ENCODE assay signal across 8 cellular contexts in the genomic region with DNA sequence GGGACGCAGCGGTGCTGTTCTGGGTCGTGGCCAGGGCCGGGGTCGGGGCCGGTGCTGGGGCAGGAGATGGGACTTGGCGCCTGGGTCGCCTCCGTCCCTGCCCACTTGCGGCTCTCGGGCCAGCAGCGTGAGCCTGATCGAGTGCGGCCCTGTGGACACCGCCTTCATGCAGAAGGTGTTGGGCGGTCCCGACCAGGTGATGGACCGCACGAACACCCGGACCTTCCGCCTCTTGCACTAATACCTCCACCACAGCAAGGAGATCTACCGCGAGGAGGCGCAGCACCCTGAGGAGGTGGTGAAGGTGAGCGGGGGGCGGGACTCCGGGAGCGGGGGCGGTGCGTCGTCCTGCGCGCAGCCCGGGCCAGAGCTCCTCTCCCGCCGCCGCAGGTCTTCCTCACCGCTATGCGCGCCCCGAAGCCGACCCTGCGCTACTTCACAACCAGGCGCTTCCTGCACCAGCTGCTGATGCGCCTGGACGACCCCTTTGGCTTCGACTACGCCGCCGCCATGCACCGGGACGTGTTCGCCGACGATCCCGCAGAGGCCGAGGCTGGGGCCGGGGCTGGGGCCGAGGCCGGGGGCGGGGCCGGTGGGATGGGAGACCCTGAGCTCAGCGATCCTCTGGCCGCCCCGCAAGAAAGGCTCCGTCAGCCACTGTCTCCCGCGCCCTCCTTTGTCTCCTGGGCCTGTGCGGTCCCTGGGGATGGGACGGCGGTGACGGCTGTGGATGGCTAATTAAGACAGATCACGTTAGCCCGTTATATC. TPM values are rescaled to one million over a fixed set of nuclear protein-coding genes. Genes with fewer than 3 reads are reported as not detected.
DNase-seq lines count a peak whose midpoint lies in the region; ATAC-seq and TF ChIP-seq lines count a peak whose summit lies in the region.

No MANE protein-coding gene starts in this region.

- in situ Hi-C loops in GM13977 (cut with MboI; ENCODE audit: low pct_unique_long_range_greater_than_20kb, low sequenced_read_pairs, unreplicated experiment): no loop called here

- TF ChIP-seq CTCF in GM13977 (IDR thresholded peaks at IDR 0.05; ENCODE audit: extremely low read depth, insufficient read depth, missing control alignments) (peak; percentile 67), breast epithelium (IDR thresholded peaks at IDR 0.05) (peak; percentile 12 to 42 (median 33)), lower lobe of right lung (IDR thresholded peaks at IDR 0.05) (peak; percentile 38)

- peak; percentile 94 for DNase-seq in GM13977 (ENCODE audit: low spot score)
- DNase-seq in HPDE6-E6E7 (ENCODE audit: extremely low spot score): peak; percentile 84
- peak; percentile 68 for DNase-seq in T-helper 2 cell treated with Interferon-gamma antibody and Interleukin-4, amounts not matched to agents 5 μg/mL and 100 μg/mL, for 36 hours (ENCODE audit: low spot score)
- DNase-seq in breast epithelium (ENCODE audit: low spot score in 2 of 2): peak; percentile 75 to 83
- peak; percentile 89 for DNase-seq in lower lobe of right lung
- peak; percentile 87 for DNase-seq in stimulated activated CD8-positive, alpha-beta memory T cell treated with anti-CD3 and anti-CD28 coated beads, Interleukin-4, amount 100 ng/mL, for 48 hours
- DNase-seq in posterior vena cava (ENCODE audit: low spot score): no peak

- no peak for TF ChIP-seq POLR2A in breast epithelium (IDR thresholded peaks at IDR 0.05)

- ATAC-seq in lower lobe of right lung: peak; percentile 88 to 93
- no peak for ATAC-seq in GM19463 (IDR thresholded peaks at IDR 0.05; ENCODE audit: unreplicated experiment)

- H3K4me3 Mint-ChIP-seq in T-helper 2 cell treated with Interferon-gamma antibody and Interleukin-4, amounts not matched to agents 5 μg/mL and 100 μg/mL, for 36 hours: peak overlapping the region; percentile 38

- peaks cover 6% of the 10 kb centered on the region for H3K36me3 Mint-ChIP-seq in T-helper 2 cell treated with Interferon-gamma antibody and Interleukin-4, amounts not matched to agents 5 μg/mL and 100 μg/mL, for 36 hours (ENCODE audit: low read depth)

- H3K4me1 Mint-ChIP-seq in T-helper 2 cell treated with Interferon-gamma antibody and Interleukin-4, amounts not matched to agents 5 μg/mL and 100 μg/mL, for 36 hours (ENCODE audit: low read depth): peaks cover 6% of the 10 kb centered on the region

- no peaks in the 10 kb centered on the region for H3K27me3 ChIP-seq in breast epithelium
- no peaks in the 10 kb centered on the region for H3K27me3 ChIP-seq in lower lobe of right lung (ENCODE audit: low read depth)

- H3K27ac ChIP-seq in breast epithelium (peak overlapping the region in 1 of 2 donors; percentile 3), lower lobe of right lung (no peak overlapping the region)

- no peaks in the 10 kb centered on the region for H3K9me3 Mint-ChIP-seq in T-helper 2 cell treated with Interferon-gamma antibody and Interleukin-4, amounts not matched to agents 5 μg/mL and 100 μg/mL, for 36 hours

- peaks cover 0 to 1% of the 10 kb centered on the region in 2 donors for H3K4me1 ChIP-seq in breast epithelium
- H3K4me1 ChIP-seq in lower lobe of right lung: peaks cover 6% of the 10 kb centered on the region

- no peak overlapping the region for H3K27ac Mint-ChIP-seq in T-helper 2 cell treated with Interferon-gamma antibody and Interleukin-4, amounts not matched to agents 5 μg/mL and 100 μg/mL, for 36 hours

- intact Hi-C loops in breast epithelium (cut with DNase I; ENCODE audit: low total_unique reads): no loop called here
- intact Hi-C loops in lower lobe of right lung (cut with DNase I): no loop called here
- intact Hi-C loops in posterior vena cava (cut with DNase I): no loop called here

- no peaks in the 10 kb centered on the region for H3K36me3 ChIP-seq in breast epithelium
- H3K36me3 ChIP-seq in lower lobe of right lung: peaks cover 24% of the 10 kb centered on the region

- H3K4me3 ChIP-seq in breast epithelium (peak overlapping the region in 2 of 3 donors; percentile 48 to 67), lower lobe of right lung (peak overlapping the region; percentile 42)

- no peaks in the 10 kb centered on the region for H3K27me3 Mint-ChIP-seq in T-helper 2 cell treated with Interferon-gamma antibody and Interleukin-4, amounts not matched to agents 5 μg/mL and 100 μg/mL, for 36 hours (ENCODE audit: low read depth)

- H3K9me3 ChIP-seq in breast epithelium (no peaks in the 10 kb centered on the region), lower lobe of right lung (no peaks in the 10 kb centered on the region)

RNA-seq across cellular contexts. Expression of a gene that starts 4.5 kb away (rescaled TPM):
- total RNA-seq in breast epithelium: 1 to 10 TPM; 1.2 to 5.6 (median 1.8) TPM
- total RNA-seq in lower lobe of right lung: 2.2 TPM
- total RNA-seq in posterior vena cava: 1 to 10 TPM in 1 of 2 donors, under 1 TPM in 1; 0.67 to 1.2 TPM

RNA-seq across cellular contexts. Expression of a gene that starts 12.2 kb away (rescaled TPM):
- total RNA-seq in breast epithelium: 100 to 1,000 TPM in 1 of 3 donors, 10 to 100 TPM in 2; 42.9 to 101 (median 48.4) TPM
- 39.1 TPM for total RNA-seq in lower lobe of right lung
- total RNA-seq in posterior vena cava: 10 to 100 TPM; 27.1 to 36.0 TPM

RNA-seq across cellular contexts. Expression of a gene that starts 13.7 kb away (rescaled TPM):
- total RNA-seq in breast epithelium (10 to 100 TPM; 21.4 to 48.1 (median 26.9) TPM), lower lobe of right lung (65.8 TPM), posterior vena cava (10 to 100 TPM; 34.0 TPM)

RNA-seq across cellular contexts. Expression of a gene that starts 18.6 kb away (rescaled TPM):
- total RNA-seq in breast epithelium (10 to 100 TPM; 27.2 to 49.8 (median 39.4) TPM), lower lobe of right lung (70.5 TPM), posterior vena cava (10 to 100 TPM; 27.5 to 28.5 TPM)

RNA-seq across cellular contexts. Expression of a gene that starts 29.3 kb away (rescaled TPM):
- total RNA-seq in breast epithelium: 1 to 10 TPM; 3.3 to 4.2 (median 3.5) TPM
- 4.8 TPM for total RNA-seq in lower lobe of right lung
- total RNA-seq in posterior vena cava: 1 to 10 TPM; 4.1 to 4.7 TPM
